Comparison of ENCODE assay signal across 1 cellular context in genomic region chr3:61563614-61564404, GRCh38.
TF ChIP-seq lines count a peak whose summit lies in the region.

No MANE protein-coding gene starts in this region.

TF ChIP-seq in SK-N-SH treated with all-trans-retinoic acid at 6 μM for 48 hours, 23 proteins besides CTCF, POLR2A, EP300 and RAD21 (continued from another document):
- no peak for TF ChIP-seq TSHZ2 (CRISPR knock-in tag; IDR thresholded peaks at IDR 0.05)
- no peak for TF ChIP-seq PPARA (CRISPR knock-in tag; IDR thresholded peaks at IDR 0.05; ENCODE audit: borderline replicate concordance)
- TF ChIP-seq ZFP3 (CRISPR knock-in tag; IDR thresholded peaks at IDR 0.05) = no peak
